15 cellular contexts compared by ENCODE assay signal in the genomic region with DNA sequence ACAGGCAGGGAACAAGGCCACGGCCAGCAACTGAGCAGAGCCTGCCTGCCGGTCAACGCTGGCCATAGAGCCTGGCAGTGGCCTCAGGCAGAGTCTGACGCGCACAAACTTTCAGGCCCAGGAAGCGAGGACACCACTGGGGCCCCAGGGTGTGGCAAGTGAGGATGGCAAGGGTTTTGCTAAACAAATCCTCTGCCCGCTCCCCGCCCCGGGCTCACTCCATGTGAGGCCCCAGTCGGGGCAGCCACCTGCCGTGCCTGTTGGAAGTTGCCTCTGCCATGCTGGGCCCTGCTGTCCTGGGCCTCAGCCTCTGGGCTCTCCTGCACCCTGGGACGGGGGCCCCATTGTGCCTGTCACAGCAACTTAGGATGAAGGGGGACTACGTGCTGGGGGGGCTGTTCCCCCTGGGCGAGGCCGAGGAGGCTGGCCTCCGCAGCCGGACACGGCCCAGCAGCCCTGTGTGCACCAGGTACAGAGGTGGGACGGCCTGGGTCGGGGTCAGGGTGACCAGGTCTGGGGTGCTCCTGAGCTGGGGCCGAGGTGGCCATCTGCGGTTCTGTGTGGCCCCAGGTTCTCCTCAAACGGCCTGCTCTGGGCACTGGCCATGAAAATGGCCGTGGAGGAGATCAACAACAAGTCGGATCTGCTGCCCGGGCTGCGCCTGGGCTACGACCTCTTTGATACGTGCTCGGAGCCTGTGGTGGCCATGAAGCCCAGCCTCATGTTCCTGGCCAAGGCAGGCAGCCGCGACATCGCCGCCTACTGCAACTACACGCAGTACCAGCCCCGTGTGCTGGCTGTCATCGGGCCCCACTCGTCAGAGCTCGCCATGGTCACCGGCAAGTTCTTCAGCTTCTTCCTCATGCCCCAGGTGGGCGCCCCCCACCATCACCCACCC. TPM values are rescaled to one million over a fixed set of nuclear protein-coding genes. Genes with fewer than 3 reads are reported as not detected.
A peak's percentile ranks its signal among the peaks of the same experiment; 100 is the strongest.
DNase-seq lines count a peak whose midpoint lies in the region; ATAC-seq lines count a peak whose summit lies in the region.
"Had no signal": no experiment of that assay in that cellular context is flagged by ENCODE, and none has a peak within 500 bp of the region (broad histone marks: within the 10 kb centered on the region; RNA-seq: fewer than 3 reads in every experiment).

Gene TAS1R3 (plus strand): TSS at position 213 of the 898 bp plus-strand sequence. CDS start 66 bp downstream, at position 279.

- ATAC-seq in esophagus mucosa: peak; percentile 41
- ATAC-seq in GM18861 (IDR thresholded peaks at IDR 0.05; ENCODE audit: unreplicated experiment): no peak

- H3K9ac ChIP-seq in skeletal muscle tissue (ENCODE audit: low read depth in 1 of 3, low read length in 3 of 3): peak within 1 kb of the TSS in 2 of 3 donors; percentile 7 to 60

- H3K27ac ChIP-seq in skeletal muscle tissue (ENCODE audit: low read depth, low read length): no peak within 1 kb of the TSS
- H3K27ac ChIP-seq: right atrium auricular region had no signal

- in situ Hi-C loops in G401 (cut with HindIII; ENCODE audit: low sequenced_read_pairs): no loop called here

- peak within 1 kb of the TSS in 2 of 3 donors; percentile 25 to 54 for H3K4me3 ChIP-seq in skeletal muscle tissue (ENCODE audit: low read length in 3 of 3)
- H3K4me3 ChIP-seq: right atrium auricular region had no signal

- peaks cover 0 to 5% (median 4%) of the 10 kb centered on the region in 3 donors for H3K27me3 ChIP-seq in skeletal muscle tissue (ENCODE audit: control insufficient read depth in 3 of 3, insufficient read depth in 3 of 3, low read length in 3 of 3)
- H3K27me3 ChIP-seq: right atrium auricular region had no signal

- no peaks in the 10 kb centered on the region for H3K9me3 ChIP-seq in skeletal muscle tissue (ENCODE audit: control insufficient read depth in 3 of 3, low read length in 3 of 3)
- H3K9me3 ChIP-seq: right atrium auricular region had no signal

- peaks cover 10 to 34% (median 18%) of the 10 kb centered on the region in 3 donors for H3K36me3 ChIP-seq in skeletal muscle tissue (ENCODE audit: control insufficient read depth in 3 of 3, insufficient read depth in 3 of 3, low read length in 3 of 3)

- peaks cover 33 to 67% (median 51%) of the 10 kb centered on the region in 3 donors for H3K4me1 ChIP-seq in skeletal muscle tissue (ENCODE audit: control insufficient read depth in 3 of 3, insufficient read depth in 3 of 3, low read length in 3 of 3)

- DNase-seq in DMS 273 (lab: John Stamatoyannopoulos, UW; ENCODE audit: unreplicated experiment): peak; percentile 67
- DNase-seq in DMS 273 treated with DMSO at 0.1 percent for 48 hours (lab: John Stamatoyannopoulos, UW): no peak
- DNase-seq in NCI-H510A treated with DMSO at 0.1 percent for 48 hours (lab: John Stamatoyannopoulos, UW): peak; percentile 90
- DNase-seq in NCI-H1930 (lab: John Stamatoyannopoulos, UW): no peak
- no peak for DNase-seq in G401 (ENCODE audit: low spot score)
- DNase-seq: 8988T; activated CD4-positive, alpha-beta memory T cell treated with anti-CD3 and anti-CD28 coated beads for 36 hours; activated gamma-delta T cell treated with Interleukin-2 at 50 U/mL for 16 hours; effector CD4-positive, alpha-beta T cell; KG1; NCI-H187 treated with DMSO at 0.1 percent for 48 hours had no signal

RNA-seq across cellular contexts. Expression of gene TAS1R3, which starts in this region (rescaled TPM):
- total RNA-seq in esophagus mucosa: 0.56 TPM
- 1.6 TPM for total RNA-seq in skeletal muscle tissue
- total RNA-seq in G401 (2014; rRNA removed; shearing (Covaris generic)): 0.14 TPM in 1 of 2 replicates, not detected in the other

Comparison
In these comparisons a context has a peak if more than half of its experiments do, and no peak if none do; other contexts are left out.
1. DNase-seq: peak in DMS 273 (single experiment) and NCI-H510A treated with DMSO at 0.1 percent for 48 hours (single experiment); none in DMS 273 treated with DMSO at 0.1 percent for 48 hours (single experiment), NCI-H1930 (0 of 2) and G401 (single experiment).
2. Peak in ATAC-seq in esophagus mucosa; RNA of the gene not detected or under 1 TPM.